In genomic region chr1:171142081-171142450, GRCh38 we compare ENCODE assay signal across 2 cellular contexts.
TF ChIP-seq lines count a peak whose summit lies in the region.

No MANE protein-coding gene starts in this region.

TF ChIP-seq in IMR-90, 13 proteins besides CTCF, POLR2A, EP300 and RAD21:
- TF ChIP-seq MAFK (IDR thresholded peaks at IDR 0.05; ENCODE audit: low read depth, low read length) (no peak), CEBPB (IDR thresholded peaks at IDR 0.05; ENCODE audit: low read depth, low read length) (peak; percentile 79), NFE2L2 (IDR thresholded peaks at IDR 0.05; ENCODE audit: low read depth, low read length) (no peak)

TF ChIP-seq in endothelial cell of umbilical vein, 7 proteins besides CTCF, POLR2A, EP300 and RAD21:
- TF ChIP-seq JUN (IDR thresholded peaks at IDR 0.05; ENCODE audit: borderline replicate concordance, insufficient read depth, insufficient read length, low read depth) (no peak), POLR2AphosphoS5 (IDR thresholded peaks at IDR 0.05; ENCODE audit: insufficient read depth, low read depth, low read length) (no peak), MYC (IDR thresholded peaks at IDR 0.05; ENCODE audit: low read depth, low read length) (no peak), FOS (IDR thresholded peaks at IDR 0.05; ENCODE audit: borderline replicate concordance, insufficient read depth, low read length) (no peak), EZH2 (IDR thresholded peaks at IDR 0.05; ENCODE audit: borderline replicate concordance, low read depth, low read length, severe bottlenecking) (no peak), GATA2 (IDR thresholded peaks at IDR 0.05; ENCODE audit: insufficient read depth, insufficient read length, low read depth, low read length) (no peak)
- TF ChIP-seq, protein P1, sequence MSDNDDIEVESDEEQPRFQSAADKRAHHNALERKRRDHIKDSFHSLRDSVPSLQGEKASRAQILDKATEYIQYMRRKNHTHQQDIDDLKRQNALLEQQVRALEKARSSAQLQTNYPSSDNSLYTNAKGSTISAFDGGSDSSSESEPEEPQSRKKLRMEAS (IDR thresholded peaks at IDR 0.05; ENCODE audit: insufficient read depth, insufficient read length) = no peak
